Comparison of ENCODE assay signal across 8 cellular contexts in the genomic region with DNA sequence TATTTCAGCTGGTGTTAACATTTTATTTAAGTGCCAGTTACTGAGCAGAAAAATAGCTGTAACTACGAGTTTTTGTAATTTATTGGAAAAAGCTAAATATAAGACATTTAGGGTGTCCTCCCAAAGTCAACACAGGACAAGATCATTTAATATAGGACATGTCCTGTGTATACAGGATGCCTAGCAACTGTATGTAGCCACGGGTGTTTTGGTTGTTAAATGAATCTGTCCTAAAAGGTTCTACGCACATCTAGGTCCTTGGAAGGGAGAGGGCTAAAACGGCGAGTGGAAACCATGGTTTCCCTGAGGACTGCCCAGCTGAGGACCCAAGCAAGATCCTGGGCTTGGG. TPM values are rescaled to one million over a fixed set of nuclear protein-coding genes. Genes with fewer than 3 reads are reported as not detected.
DNase-seq lines count a peak whose midpoint lies in the region; ATAC-seq and TF ChIP-seq lines count a peak whose summit lies in the region.

No MANE protein-coding gene starts in this region.

- H4K20me1 ChIP-seq in OCI-LY3 (ENCODE audit: insufficient read depth, low read length) = no peaks in the 10 kb centered on the region

- peak in 1 of 2 donors; percentile 35 for DNase-seq in cardiac muscle cell (ENCODE audit: low read depth in 1 of 2, low spot score in 1 of 2)
- no peak for DNase-seq in cardiac septum (ENCODE audit: low spot score)
- DNase-seq in osteocyte (ENCODE audit: extremely low spot score, unreplicated experiment) = no peak
- DNase-seq in hippocampal formation (lab: John Stamatoyannopoulos, UW) = no peak

- peaks cover 3% of the 10 kb centered on the region for H3K9me3 Mint-ChIP-seq in osteocyte (ENCODE audit: unreplicated experiment)

- intact Hi-C loops in cardiac septum (cut with DNase I) = loop anchor here (2.0 kb wide), 2 partner anchors 47 to 67 kb away; a partner anchor contains a TSS

- peak overlapping the region; percentile 88 for H3K4me3 Mint-ChIP-seq in osteocyte (ENCODE audit: unreplicated experiment)

- TF ChIP-seq CTCF in cardiac muscle cell (IDR thresholded peaks at IDR 0.05; ENCODE audit: low read depth, low read length) = no peak
- no peak for TF ChIP-seq CTCF in OCI-LY3 (IDR thresholded peaks at IDR 0.05; ENCODE audit: low read depth, low read length)
- no peak for TF ChIP-seq CTCF in osteocyte (IDR thresholded peaks at IDR 0.05)

- peak overlapping the region; percentile 76 for H3K27ac ChIP-seq in cardiac muscle cell
- no peak overlapping the region for H3K27ac ChIP-seq in OCI-LY3 (ENCODE audit: low read length)
- H3K27ac ChIP-seq in esophagus (ENCODE audit: low read depth in 2 of 2, low read length in 1 of 2) = peak overlapping the region; percentile 75 to 87

- H3K4me3 ChIP-seq in cardiac muscle cell (peak overlapping the region; percentile 69), OCI-LY3 (ENCODE audit: low read length) (peak overlapping the region; percentile 82), esophagus (ENCODE audit: low read depth in 1 of 2, low read length in 2 of 2) (peak overlapping the region; percentile 66 to 80)

- H3K4me1 ChIP-seq in cardiac muscle cell (ENCODE audit: low read depth) (peaks cover 4% of the 10 kb centered on the region), OCI-LY3 (ENCODE audit: low read length) (peaks cover 12% of the 10 kb centered on the region), esophagus (ENCODE audit: control insufficient read depth in 2 of 2, insufficient read depth in 2 of 2, low read length in 1 of 2) (no peaks in the 10 kb centered on the region)

- H3K27me3 ChIP-seq in cardiac muscle cell (no peaks in the 10 kb centered on the region), OCI-LY3 (ENCODE audit: low read depth, low read length) (no peaks in the 10 kb centered on the region), esophagus (ENCODE audit: control insufficient read depth in 1 of 2, insufficient read depth in 2 of 2, low read length in 2 of 2) (no peaks in the 10 kb centered on the region)

- peaks cover 18% of the 10 kb centered on the region for H3K4me1 Mint-ChIP-seq in osteocyte (ENCODE audit: unreplicated experiment)

- no peak for ATAC-seq in GM18861 (IDR thresholded peaks at IDR 0.05; ENCODE audit: unreplicated experiment)
- no peak for ATAC-seq in HG03097 (IDR thresholded peaks at IDR 0.05; ENCODE audit: low FRiP score, unreplicated experiment)

- peaks cover 21% of the 10 kb centered on the region for H3K36me3 Mint-ChIP-seq in osteocyte (ENCODE audit: unreplicated experiment)

- H2AFZ ChIP-seq in OCI-LY3 (ENCODE audit: low read depth, low read length) = peak overlapping the region; percentile 95

- no peaks in the 10 kb centered on the region for H3K27me3 Mint-ChIP-seq in osteocyte (ENCODE audit: unreplicated experiment)

- H3K4me2 ChIP-seq in OCI-LY3 (ENCODE audit: low read length) = peak overlapping the region; percentile 72

- H3K9ac ChIP-seq in OCI-LY3 (ENCODE audit: low read length) = peak overlapping the region; percentile 66

- H3K79me2 ChIP-seq in OCI-LY3 (ENCODE audit: low read length) = peaks cover 11% of the 10 kb centered on the region

- peak overlapping the region; percentile 98 for H3K27ac Mint-ChIP-seq in osteocyte (ENCODE audit: unreplicated experiment)

- H3K9me3 ChIP-seq in cardiac muscle cell (ENCODE audit: low read depth) (no peaks in the 10 kb centered on the region), OCI-LY3 (ENCODE audit: insufficient read depth, low read length) (no peaks in the 10 kb centered on the region), esophagus (ENCODE audit: control insufficient read depth in 2 of 2, insufficient read depth in 1 of 2, low read depth in 1 of 2, low read length in 1 of 2) (no peaks in the 10 kb centered on the region)

- WGBS in esophagus, 2 donors = 14 to 16% methylated on average over 5 of the region's 5 CpGs

- H3K36me3 ChIP-seq in cardiac muscle cell = peaks cover 12% of the 10 kb centered on the region
- H3K36me3 ChIP-seq in OCI-LY3 (replicated peaks; ENCODE audit: low read depth, low read length) = peaks cover 21% of the 10 kb centered on the region
- H3K36me3 ChIP-seq in esophagus (ENCODE audit: control insufficient read depth in 2 of 2, insufficient read depth in 2 of 2, low read length in 1 of 2) = peaks cover 2 to 3% of the 10 kb centered on the region in 2 donors

RNA-seq across cellular contexts. Expression of a gene that starts 0.6 kb away (rescaled TPM):
- total RNA-seq in cardiac muscle cell (10.9 and 17.3 TPM in 2 replicates), cardiac septum (14.0 TPM), osteocyte (27.9 and 30.8 TPM in 2 replicates)
- polyA plus RNA-seq in cardiac muscle cell (6.9 and 12.9 TPM in 2 replicates), esophagus (10 to 100 TPM in 1 of 2 donors, 1 to 10 TPM in 1; 5.8 to 11.0 TPM)

RNA-seq across cellular contexts. Expression of a gene that starts 18.4 kb away (rescaled TPM):
- total RNA-seq in cardiac muscle cell (7.5 and 8.8 TPM in 2 replicates), cardiac septum (1.5 TPM), osteocyte (3.7 and 4.8 TPM in 2 replicates)
- polyA plus RNA-seq in cardiac muscle cell (8.3 and 10.2 TPM in 2 replicates), esophagus (under 1 TPM; 0.52 to 0.57 TPM)

RNA-seq across cellular contexts. Expression of a gene that starts 47.3 kb away (rescaled TPM):
- total RNA-seq in cardiac muscle cell = 0.15 and 1.5 TPM in 2 replicates
- polyA plus RNA-seq in cardiac muscle cell = 0.84 TPM in 1 of 2 replicates, not detected in the other
- total RNA-seq in cardiac septum = 3.6 TPM
- 1 to 10 TPM in 1 of 2 donors, under 1 TPM in 1; 0.84 to 1.1 TPM for polyA plus RNA-seq in esophagus
- total RNA-seq in osteocyte = 6.7 and 8.4 TPM in 2 replicates
